In the genomic region with DNA sequence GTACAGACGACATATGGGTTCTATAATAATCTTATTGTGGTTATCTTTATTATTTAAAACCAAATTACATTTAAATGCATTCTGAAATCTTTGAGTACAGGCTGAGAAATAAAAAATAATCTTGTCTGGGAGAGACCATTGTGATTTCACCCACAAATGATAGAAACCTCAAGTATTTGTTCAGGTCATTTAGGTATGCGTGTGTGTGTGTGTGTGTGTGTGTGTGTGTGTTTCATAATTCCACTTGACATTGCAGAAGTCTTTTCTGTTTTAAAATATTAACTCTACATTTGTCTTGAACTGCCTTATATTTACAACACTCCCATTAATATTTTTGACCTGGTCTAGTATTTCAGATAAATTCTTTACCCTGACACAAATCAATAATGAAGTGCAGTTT, we compare ENCODE assay signal across 1 cellular context.
TF ChIP-seq lines count a peak whose summit lies in the region.

No MANE protein-coding gene starts in this region.

TF ChIP-seq in GM23338, 12 proteins besides CTCF, POLR2A, EP300 and RAD21 (continued from another document):
- TF ChIP-seq, protein P1, sequence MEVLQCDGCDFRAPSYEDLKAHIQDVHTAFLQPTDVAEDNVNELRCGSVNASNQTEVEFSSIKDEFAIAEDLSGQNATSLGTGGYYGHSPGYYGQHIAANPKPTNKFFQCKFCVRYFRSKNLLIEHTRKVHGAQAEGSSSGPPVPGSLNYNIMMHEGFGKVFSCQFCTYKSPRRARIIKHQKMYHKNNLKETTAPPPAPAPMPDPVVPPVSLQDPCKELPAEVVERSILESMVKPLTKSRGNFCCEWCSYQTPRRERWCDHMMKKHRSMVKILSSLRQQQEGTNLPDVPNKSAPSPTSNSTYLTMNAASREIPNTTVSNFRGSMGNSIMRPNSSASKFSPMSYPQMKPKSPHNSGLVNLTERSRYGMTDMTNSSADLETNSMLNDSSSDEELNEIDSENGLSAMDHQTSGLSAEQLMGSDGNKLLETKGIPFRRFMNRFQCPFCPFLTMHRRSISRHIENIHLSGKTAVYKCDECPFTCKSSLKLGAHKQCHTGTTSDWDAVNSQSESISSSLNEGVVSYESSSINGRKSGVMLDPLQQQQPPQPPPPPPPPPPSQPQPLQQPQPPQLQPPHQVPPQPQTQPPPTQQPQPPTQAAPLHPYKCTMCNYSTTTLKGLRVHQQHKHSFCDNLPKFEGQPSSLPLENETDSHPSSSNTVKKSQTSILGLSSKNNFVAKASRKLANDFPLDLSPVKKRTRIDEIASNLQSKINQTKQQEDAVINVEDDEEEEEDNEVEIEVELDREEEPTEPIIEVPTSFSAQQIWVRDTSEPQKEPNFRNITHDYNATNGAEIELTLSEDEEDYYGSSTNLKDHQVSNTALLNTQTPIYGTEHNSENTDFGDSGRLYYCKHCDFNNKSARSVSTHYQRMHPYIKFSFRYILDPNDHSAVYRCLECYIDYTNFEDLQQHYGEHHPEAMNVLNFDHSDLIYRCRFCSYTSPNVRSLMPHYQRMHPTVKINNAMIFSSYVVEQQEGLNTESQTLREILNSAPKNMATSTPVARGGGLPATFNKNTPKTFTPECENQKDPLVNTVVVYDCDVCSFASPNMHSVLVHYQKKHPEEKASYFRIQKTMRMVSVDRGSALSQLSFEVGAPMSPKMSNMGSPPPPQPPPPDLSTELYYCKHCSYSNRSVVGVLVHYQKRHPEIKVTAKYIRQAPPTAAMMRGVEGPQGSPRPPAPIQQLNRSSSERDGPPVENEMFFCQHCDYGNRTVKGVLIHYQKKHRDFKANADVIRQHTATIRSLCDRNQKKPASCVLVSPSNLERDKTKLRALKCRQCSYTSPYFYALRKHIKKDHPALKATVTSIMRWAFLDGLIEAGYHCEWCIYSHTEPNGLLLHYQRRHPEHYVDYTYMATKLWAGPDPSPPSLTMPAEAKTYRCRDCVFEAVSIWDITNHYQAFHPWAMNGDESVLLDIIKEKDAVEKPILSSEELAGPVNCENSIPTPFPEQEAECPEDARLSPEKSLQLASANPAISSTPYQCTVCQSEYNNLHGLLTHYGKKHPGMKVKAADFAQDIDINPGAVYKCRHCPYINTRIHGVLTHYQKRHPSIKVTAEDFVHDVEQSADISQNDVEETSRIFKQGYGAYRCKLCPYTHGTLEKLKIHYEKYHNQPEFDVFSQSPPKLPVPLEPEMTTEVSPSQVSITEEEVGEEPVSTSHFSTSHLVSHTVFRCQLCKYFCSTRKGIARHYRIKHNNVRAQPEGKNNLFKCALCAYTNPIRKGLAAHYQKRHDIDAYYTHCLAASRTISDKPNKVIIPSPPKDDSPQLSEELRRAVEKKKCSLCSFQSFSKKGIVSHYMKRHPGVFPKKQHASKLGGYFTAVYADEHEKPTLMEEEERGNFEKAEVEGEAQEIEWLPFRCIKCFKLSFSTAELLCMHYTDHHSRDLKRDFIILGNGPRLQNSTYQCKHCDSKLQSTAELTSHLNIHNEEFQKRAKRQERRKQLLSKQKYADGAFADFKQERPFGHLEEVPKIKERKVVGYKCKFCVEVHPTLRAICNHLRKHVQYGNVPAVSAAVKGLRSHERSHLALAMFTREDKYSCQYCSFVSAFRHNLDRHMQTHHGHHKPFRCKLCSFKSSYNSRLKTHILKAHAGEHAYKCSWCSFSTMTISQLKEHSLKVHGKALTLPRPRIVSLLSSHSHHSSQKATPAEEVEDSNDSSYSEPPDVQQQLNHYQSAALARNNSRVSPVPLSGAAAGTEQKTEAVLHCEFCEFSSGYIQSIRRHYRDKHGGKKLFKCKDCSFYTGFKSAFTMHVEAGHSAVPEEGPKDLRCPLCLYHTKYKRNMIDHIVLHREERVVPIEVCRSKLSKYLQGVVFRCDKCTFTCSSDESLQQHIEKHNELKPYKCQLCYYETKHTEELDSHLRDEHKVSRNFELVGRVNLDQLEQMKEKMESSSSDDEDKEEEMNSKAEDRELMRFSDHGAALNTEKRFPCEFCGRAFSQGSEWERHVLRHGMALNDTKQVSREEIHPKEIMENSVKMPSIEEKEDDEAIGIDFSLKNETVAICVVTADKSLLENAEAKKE (CRISPR knock-in tag; IDR thresholded peaks at IDR 0.05) = no peak
- TF ChIP-seq, protein P2, sequence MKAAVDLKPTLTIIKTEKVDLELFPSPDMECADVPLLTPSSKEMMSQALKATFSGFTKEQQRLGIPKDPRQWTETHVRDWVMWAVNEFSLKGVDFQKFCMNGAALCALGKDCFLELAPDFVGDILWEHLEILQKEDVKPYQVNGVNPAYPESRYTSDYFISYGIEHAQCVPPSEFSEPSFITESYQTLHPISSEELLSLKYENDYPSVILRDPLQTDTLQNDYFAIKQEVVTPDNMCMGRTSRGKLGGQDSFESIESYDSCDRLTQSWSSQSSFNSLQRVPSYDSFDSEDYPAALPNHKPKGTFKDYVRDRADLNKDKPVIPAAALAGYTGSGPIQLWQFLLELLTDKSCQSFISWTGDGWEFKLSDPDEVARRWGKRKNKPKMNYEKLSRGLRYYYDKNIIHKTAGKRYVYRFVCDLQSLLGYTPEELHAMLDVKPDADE (IDR thresholded peaks at IDR 0.05) = no peak
- no peak for TF ChIP-seq EZH2phosphoT487 (IDR thresholded peaks at IDR 0.05; ENCODE audit: unreplicated experiment)
